1 cellular context compared by ENCODE assay signal in genomic region chr15:72476330-72476729, GRCh38.
A peak's percentile ranks its signal among the peaks of the same experiment; 100 is the strongest.
TF ChIP-seq lines count a peak whose summit lies in the region.

No MANE protein-coding gene starts in this region.

TF ChIP-seq in HepG2, 621 proteins besides CTCF, POLR2A, EP300 and RAD21:
- TF ChIP-seq ZBTB38 (CRISPR knock-in tag; IDR thresholded peaks at IDR 0.05) = 0 out of 2 replicates have a peak, but pooled peaks have one; percentile 35
- peak; percentile 63; the same call in 1 of the 2 replicates for TF ChIP-seq ZMYM3 (CRISPR knock-in tag; IDR thresholded peaks at IDR 0.05)
- peak; percentile 73 for TF ChIP-seq ZNF121 (CRISPR knock-in tag; IDR thresholded peaks at IDR 0.05)
- TF ChIP-seq ZNF770 (CRISPR knock-in tag; IDR thresholded peaks at IDR 0.05) = peak; percentile 80
- peak; percentile 86 for TF ChIP-seq ZNF460 (CRISPR knock-in tag; IDR thresholded peaks at IDR 0.05; ENCODE audit: borderline replicate concordance)
- TF ChIP-seq ZBTB33 (CRISPR knock-in tag; IDR thresholded peaks at IDR 0.05) = 0 out of 2 replicates have a peak, but pooled peaks have one; percentile 19
- peak; percentile 87 for TF ChIP-seq ZNF441 (CRISPR knock-in tag; IDR thresholded peaks at IDR 0.05; ENCODE audit: borderline replicate concordance)
- peak; percentile 27; the same call in 1 of the 2 replicates for TF ChIP-seq CEBPB (IDR thresholded peaks at IDR 0.05; ENCODE audit: borderline replicate concordance, low read depth, low read length)
- peak; percentile 26; the same call in 1 of the 2 replicates for TF ChIP-seq CEBPG (CRISPR knock-in tag; IDR thresholded peaks at IDR 0.05)
TF ChIP-seq in HepG2: peak in this region for 9; not testable (repeated sequence) for 612.
